In the genomic region with DNA sequence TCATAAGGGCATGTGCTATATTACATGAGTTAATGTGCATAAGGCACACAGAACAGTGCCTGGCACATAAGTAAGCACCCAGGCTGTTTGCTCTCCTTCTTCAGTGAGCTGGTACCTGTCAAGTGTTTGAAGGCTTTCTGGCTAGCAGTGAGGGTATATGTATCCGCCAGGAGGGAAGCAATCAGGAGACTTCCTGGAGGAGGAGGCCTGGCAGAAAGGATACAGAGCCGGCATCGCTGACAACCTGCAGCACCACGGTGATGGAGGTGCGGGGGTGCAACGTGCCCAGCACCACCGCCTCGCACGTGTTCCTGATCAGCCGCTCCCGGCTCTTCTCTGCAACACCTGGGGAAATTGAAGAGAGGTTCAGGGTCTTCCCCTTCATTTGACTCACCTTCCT, we compare ENCODE assay signal across 17 cellular contexts. TPM values are rescaled to one million over a fixed set of nuclear protein-coding genes. Genes with fewer than 3 reads are reported as not detected.
A peak's percentile ranks its signal among the peaks of the same experiment; 100 is the strongest.
DNase-seq lines count a peak whose midpoint lies in the region; ATAC-seq and TF ChIP-seq lines count a peak whose summit lies in the region.
"Had no signal": no experiment of that assay in that cellular context is flagged by ENCODE, and none has a peak within 500 bp of the region (broad histone marks: within the 10 kb centered on the region; RNA-seq: fewer than 3 reads in every experiment).

No MANE protein-coding gene starts in this region.

- no peak overlapping the region for H4K12ac ChIP-seq in trophoblast cell (ENCODE audit: low read depth, low read length)

- H3K9ac ChIP-seq in trophoblast cell (ENCODE audit: low read length): no peak overlapping the region
- H3K9ac ChIP-seq in mesenchymal stem cell (ENCODE audit: low read length): no peak overlapping the region
- H3K9ac ChIP-seq: GM23248 had no signal

- H4K91ac ChIP-seq in trophoblast cell (ENCODE audit: low read depth, low read length): no peak overlapping the region
- no peak overlapping the region for H4K91ac ChIP-seq in mesenchymal stem cell (ENCODE audit: low read length)

- DNase-seq in T-helper 17 cell: no peak
- no peak for DNase-seq in trophoblast cell
- no peak for DNase-seq in NCI-H1092 treated with DMSO at 0.1 percent for 48 hours (lab: John Stamatoyannopoulos, UW)
- no peak for DNase-seq in mesenchymal stem cell
- DNase-seq in ovary: no peak
- DNase-seq in tibial nerve (ENCODE audit: low spot score in 2 of 2): no peak
- DNase-seq: 8988T; C1 segment of cervical spinal cord; Calu3; CD4-positive, alpha-beta memory T cell; COR-L47; DMS53; DND-41; GM23248; H7; HCEC 1CT had no signal

- H2BK12ac ChIP-seq in trophoblast cell (ENCODE audit: low read length) (no peak overlapping the region), mesenchymal stem cell (ENCODE audit: low read length in 2 of 2) (no peak overlapping the region)

- no peak overlapping the region for H2BK120ac ChIP-seq in trophoblast cell (ENCODE audit: insufficient read depth, low read length, poor library complexity)
- H2BK120ac ChIP-seq in mesenchymal stem cell (ENCODE audit: low read depth, low read length): no peak overlapping the region

- H3K79me2 ChIP-seq in trophoblast cell (ENCODE audit: control insufficient read depth, insufficient read depth, low read length, poor library complexity): no peaks in the 10 kb centered on the region

- TF ChIP-seq POLR2A in ovary (IDR thresholded peaks at IDR 0.05) (no peak), tibial nerve (IDR thresholded peaks at IDR 0.05) (no peak)

- no peaks in the 10 kb centered on the region for H3K27me3 Mint-ChIP-seq in T-helper 17 cell
- H3K27me3 Mint-ChIP-seq: CD4-positive, alpha-beta memory T cell had no signal

- H2AFZ ChIP-seq in trophoblast cell (ENCODE audit: insufficient read depth, low read length, poor library complexity) (no peak overlapping the region), mesenchymal stem cell (ENCODE audit: low read depth, low read length) (no peak overlapping the region)
- H2AFZ ChIP-seq: GM23248 had no signal

- H3K4me1 ChIP-seq in HEK293 (ENCODE audit: control insufficient read depth, insufficient read depth, low read length): peaks cover 2% of the 10 kb centered on the region; the same call in 1 of the 2 replicates
- H3K4me1 ChIP-seq in trophoblast cell (ENCODE audit: control insufficient read depth in 1 of 2, insufficient read depth in 2 of 2, low read length in 2 of 2): no peaks in the 10 kb centered on the region
- H3K4me1 ChIP-seq in mesenchymal stem cell (ENCODE audit: control insufficient read depth, insufficient read depth, low read depth, low read length): no peaks in the 10 kb centered on the region
- peaks cover 2% of the 10 kb centered on the region for H3K4me1 ChIP-seq in ovary (ENCODE audit: insufficient read depth)
- peaks cover 0 to 14% (median 8%) of the 10 kb centered on the region in 4 donors for H3K4me1 ChIP-seq in tibial nerve

- H2BK15ac ChIP-seq in mesenchymal stem cell (ENCODE audit: low read depth, poor library complexity, severe bottlenecking): no peak overlapping the region

- H3K4ac ChIP-seq in trophoblast cell (ENCODE audit: low read depth, low read length) (no peak overlapping the region), mesenchymal stem cell (ENCODE audit: low read depth in 1 of 2, low read length in 2 of 2) (no peak overlapping the region)

- peaks cover 27 to 41% of the 10 kb centered on the region in 2 experiments for H3K36me3 ChIP-seq in HEK293 (ENCODE audit: control insufficient read depth in 2 of 2, insufficient read depth in 1 of 2, low read length in 2 of 2)
- H3K36me3 ChIP-seq in trophoblast cell (ENCODE audit: control insufficient read depth in 1 of 2, insufficient read depth in 2 of 2, low read length in 2 of 2): peaks cover 10 to 24% of the 10 kb centered on the region in 2 experiments
- peaks cover 43 to 46% of the 10 kb centered on the region in 2 experiments for H3K36me3 ChIP-seq in mesenchymal stem cell (ENCODE audit: control insufficient read depth in 1 of 2, insufficient read depth in 2 of 2, low read depth in 1 of 2, low read length in 2 of 2)
- no peaks in the 10 kb centered on the region for H3K36me3 ChIP-seq in ovary
- peaks cover 0 to 63% (median 11%) of the 10 kb centered on the region in 3 donors for H3K36me3 ChIP-seq in tibial nerve

- no peaks in the 10 kb centered on the region for H3K79me1 ChIP-seq in trophoblast cell (ENCODE audit: low read length)
- H3K79me1 ChIP-seq in mesenchymal stem cell (replicated peaks; ENCODE audit: low read length, poor library complexity, severe bottlenecking): peaks cover 10% of the 10 kb centered on the region

- POLR2A ChIA-PET in HEK293 (lab: Yijun Ruan, JAX): no interaction called here

- no peaks in the 10 kb centered on the region for H3K36me3 Mint-ChIP-seq in T-helper 17 cell (ENCODE audit: low read depth)

- H3K4me2 ChIP-seq in trophoblast cell (ENCODE audit: low read length): no peak overlapping the region
- H3K4me2 ChIP-seq in mesenchymal stem cell (ENCODE audit: low read length, poor library complexity, severe bottlenecking): no peak overlapping the region

- intact Hi-C loops in ovary (cut with DNase I): no loop called here

- H3K23ac ChIP-seq in trophoblast cell (ENCODE audit: low read length): no peak overlapping the region
- no peak overlapping the region for H3K23ac ChIP-seq in mesenchymal stem cell (ENCODE audit: low read length in 2 of 2)

- ATAC-seq in T-helper 17 cell: no peak

- peak overlapping the region; percentile 27 for H3K27ac Mint-ChIP-seq in T-helper 17 cell
- H3K27ac Mint-ChIP-seq: CD4-positive, alpha-beta memory T cell had no signal

- H3K9me3 ChIP-seq in HEK293 (ENCODE audit: control insufficient read depth, insufficient read depth, low read depth, low read length) (no peaks in the 10 kb centered on the region), T-helper 17 cell (ENCODE audit: control insufficient read depth, low read length, poor library complexity, severe bottlenecking) (no peaks in the 10 kb centered on the region), trophoblast cell (ENCODE audit: insufficient read depth, low read depth, low read length) (peaks cover 2% of the 10 kb centered on the region), mesenchymal stem cell (ENCODE audit: control insufficient read depth, low read length) (no peaks in the 10 kb centered on the region), ovary (no peaks in the 10 kb centered on the region), tibial nerve (no peaks in the 10 kb centered on the region)

- H3K4me3 ChIP-seq in HEK293 (ENCODE audit: low read depth, low read length): no peak overlapping the region
- peak overlapping the region; percentile 50 for H3K4me3 ChIP-seq in trophoblast cell (ENCODE audit: low read depth, low read length)
- H3K4me3 ChIP-seq in mesenchymal stem cell (ENCODE audit: insufficient read depth in 1 of 2, low read depth in 1 of 2, low read length in 2 of 2): no peak overlapping the region
- no peak overlapping the region for H3K4me3 ChIP-seq in ovary
- no peak overlapping the region for H3K4me3 ChIP-seq in tibial nerve
- H3K4me3 ChIP-seq: GM23248 had no signal

- TF ChIP-seq CTCF in HEK293 (tag by site-specific recombination; IDR thresholded peaks at IDR 0.05) (no peak), ovary (IDR thresholded peaks at IDR 0.05) (no peak), tibial nerve (IDR thresholded peaks at IDR 0.05) (no peak)

- H2BK5ac ChIP-seq in trophoblast cell (ENCODE audit: low read depth, low read length, poor library complexity): no peak overlapping the region
- no peak overlapping the region for H2BK5ac ChIP-seq in mesenchymal stem cell (ENCODE audit: low read depth, low read length, poor library complexity, severe bottlenecking)

- H3K4me1 Mint-ChIP-seq in T-helper 17 cell: peaks cover 14% of the 10 kb centered on the region

- no peak overlapping the region for H3K4me3 Mint-ChIP-seq in T-helper 17 cell
- H3K4me3 Mint-ChIP-seq: CD4-positive, alpha-beta memory T cell had no signal

- no CpG with 5 or more reads among the region's 11 CpGs for WGBS in trophoblast cell (ENCODE audit: extremely low coverage, insufficient coverage, insufficient read length)
- 77% methylated on average over 4 of the region's 11 CpGs for WGBS in mesenchymal stem cell
- 84 to 90% (median 86%) methylated on average over 11 of the region's 11 CpGs for WGBS in ovary, 3 donors
- 84 to 91% methylated on average over 11 of the region's 11 CpGs for WGBS in tibial nerve, 2 donors

- H4K8ac ChIP-seq in trophoblast cell (ENCODE audit: low read depth, low read length) (no peak overlapping the region), mesenchymal stem cell (ENCODE audit: low read length) (no peak overlapping the region)

- no peak for TF ChIP-seq EP300 in ovary (IDR thresholded peaks at IDR 0.05)
- TF ChIP-seq EP300 in tibial nerve (IDR thresholded peaks at IDR 0.05): no peak

- no peak overlapping the region for H3K18ac ChIP-seq in trophoblast cell (ENCODE audit: low read length)
- H3K18ac ChIP-seq in mesenchymal stem cell (ENCODE audit: low read depth in 1 of 2, low read length in 2 of 2): no peak overlapping the region

- H2AK5ac ChIP-seq in trophoblast cell (ENCODE audit: low read length) (no peak overlapping the region), mesenchymal stem cell (ENCODE audit: low read length, severe bottlenecking) (no peak overlapping the region)

- H3K14ac ChIP-seq in trophoblast cell (ENCODE audit: low read length): no peak overlapping the region
- H3K14ac ChIP-seq in mesenchymal stem cell (ENCODE audit: low read length in 2 of 2): no peak overlapping the region

- CTCF ChIA-PET in HEK293 (lab: Yijun Ruan, JAX): interaction anchor here (0.7 kb wide), 1 partner anchor 36 kb away, joined by 3 read pairs; no protein-coding TSS in a partner anchor

- H3K27ac ChIP-seq in HEK293 (ENCODE audit: extremely low read depth, low read depth, low read length) (no peak overlapping the region), trophoblast cell (ENCODE audit: low read depth, low read length) (no peak overlapping the region), mesenchymal stem cell (ENCODE audit: low read length, poor library complexity, severe bottlenecking) (no peak overlapping the region), ovary (no peak overlapping the region), tibial nerve (no peak overlapping the region)
- H3K27ac ChIP-seq: GM23248 had no signal

- H3K27me3 ChIP-seq in trophoblast cell (ENCODE audit: insufficient read depth, low read length) (no peaks in the 10 kb centered on the region), mesenchymal stem cell (ENCODE audit: control insufficient read depth in 1 of 2, insufficient read depth in 1 of 2, low read length in 2 of 2) (no peaks in the 10 kb centered on the region), ovary (no peaks in the 10 kb centered on the region), tibial nerve (no peaks in the 10 kb centered on the region)

RNA-seq across cellular contexts. Expression of a gene that starts 5.5 kb away (rescaled TPM):
- total RNA-seq in T-helper 17 cell: 10 to 100 TPM; 12.0 to 13.0 TPM
- polyA plus RNA-seq in trophoblast cell (2013): 8.1 and 8.4 TPM in 2 replicates
- 5.7 TPM for polyA plus RNA-seq in mesenchymal stem cell (2013, experiment 1 of 2)
- 5.3 TPM for polyA plus RNA-seq in mesenchymal stem cell (2013, experiment 2 of 2)
- total RNA-seq in ovary: 10 to 100 TPM in 4 of 7 donors, 1 to 10 TPM in 3; 6.6 to 25.0 (median 13.8) TPM
- 10 to 100 TPM in 1 of 2 donors, 1 to 10 TPM in 1; 1.5 to 24.6 TPM for polyA plus RNA-seq in ovary
- total RNA-seq in tibial nerve: 10 to 100 TPM; 14.0 to 21.3 (median 19.8) TPM

RNA-seq across cellular contexts. Expression of a gene that starts 6.0 kb away (rescaled TPM):
- total RNA-seq in T-helper 17 cell (10 to 100 TPM; 13.2 to 14.7 TPM), ovary (10 to 100 TPM; 14.3 to 31.6 (median 19.0) TPM), tibial nerve (10 to 100 TPM; 48.6 to 61.4 (median 54.2) TPM)
- 26.2 and 26.4 TPM in 2 replicates for polyA plus RNA-seq in trophoblast cell (2013)
- 14.9 TPM for polyA plus RNA-seq in mesenchymal stem cell (2013, experiment 1 of 2)
- polyA plus RNA-seq in mesenchymal stem cell (2013, experiment 2 of 2): 15.6 TPM
- 10 to 100 TPM in 1 of 2 donors, 1 to 10 TPM in 1; 3.8 to 43.8 TPM for polyA plus RNA-seq in ovary

RNA-seq across cellular contexts. Expression of a gene that starts 15.3 kb away (rescaled TPM):
- total RNA-seq in T-helper 17 cell (10 to 100 TPM in 1 of 2 donors, 1 to 10 TPM in 1; 6.9 to 35.0 TPM), ovary (10 to 100 TPM in 3 of 7 donors, 1 to 10 TPM in 4; 6.5 to 22.3 (median 9.9) TPM), tibial nerve (10 to 100 TPM; 20.3 to 50.8 (median 31.5) TPM)
- 2.8 and 3.3 TPM in 2 replicates for polyA plus RNA-seq in trophoblast cell (2013)
- polyA plus RNA-seq in mesenchymal stem cell (2013, experiment 1 of 2): 6.4 TPM
- 6.8 TPM for polyA plus RNA-seq in mesenchymal stem cell (2013, experiment 2 of 2)
- polyA plus RNA-seq in ovary: 10 to 100 TPM in 1 of 2 donors, 1 to 10 TPM in 1; 6.2 to 16.1 TPM

RNA-seq across cellular contexts. Expression of a gene that starts 27.7 kb away (rescaled TPM):
- total RNA-seq in T-helper 17 cell: 10 to 100 TPM; 37.1 to 41.4 TPM
- polyA plus RNA-seq in trophoblast cell (2013): 3.2 TPM in 2 replicates
- 4.2 TPM for polyA plus RNA-seq in mesenchymal stem cell (2013, experiment 1 of 2)
- 4.5 TPM for polyA plus RNA-seq in mesenchymal stem cell (2013, experiment 2 of 2)
- total RNA-seq in ovary: 1 to 10 TPM; 2.6 to 6.5 (median 4.7) TPM
- 1 to 10 TPM in 1 of 2 donors, under 1 TPM in 1; 0.83 to 7.2 TPM for polyA plus RNA-seq in ovary
- total RNA-seq in tibial nerve: 1 to 10 TPM in 3 of 4 donors, under 1 TPM in 1; 0.87 to 8.2 (median 3.6) TPM

RNA-seq across cellular contexts. Expression of a gene that starts 35.6 kb away (rescaled TPM):
- total RNA-seq in T-helper 17 cell (1 to 10 TPM; 3.4 to 4.8 TPM), ovary (1 to 10 TPM in 4 of 7 donors, under 1 TPM in 3; 0.51 to 2.2 (median 1.2) TPM), tibial nerve (1 to 10 TPM; 3.8 to 9.0 (median 5.7) TPM)
- polyA plus RNA-seq in trophoblast cell (2013): 2.6 and 2.9 TPM in 2 replicates
- 1.9 TPM for polyA plus RNA-seq in mesenchymal stem cell (2013, experiment 1 of 2)
- 1.7 TPM for polyA plus RNA-seq in mesenchymal stem cell (2013, experiment 2 of 2)
- 1 to 10 TPM in 1 of 2 donors, not detected in 1; 1.1 TPM for polyA plus RNA-seq in ovary
